Comparison of ENCODE assay signal across 17 cellular contexts in genomic region chr15:74394090-74394846, GRCh38. TPM values are rescaled to one million over a fixed set of nuclear protein-coding genes. Genes with fewer than 3 reads are reported as not detected.
A peak's percentile ranks its signal among the peaks of the same experiment; 100 is the strongest.
DNase-seq lines count a peak whose midpoint lies in the region; ATAC-seq, FAIRE-seq and TF ChIP-seq lines count a peak whose summit lies in the region.
"Had no signal": no experiment of that assay in that cellular context is flagged by ENCODE, and none has a peak within 500 bp of the region (broad histone marks: within the 10 kb centered on the region; RNA-seq: fewer than 3 reads in every experiment).

No MANE protein-coding gene starts in this region.

- CTCF ChIA-PET in activated CD8-positive, alpha-beta T cell treated with anti-CD3 and anti-CD28 coated beads, Interleukin-2, amount 10 ng/mL, durations not matched to agents 7 days and 5 days (lab: Charles Lee): interaction anchor here (1.3 to 5.3 kb wide), 6 partner anchors 8 to 45 kb away, joined by 3 to 24 read pairs (median 5); no protein-coding TSS in a partner anchor

- ATAC-seq in CD4-positive, CD25-positive, alpha-beta regulatory T cell (ENCODE audit: low read depth in 2 of 2): no peak
- no peak for ATAC-seq in activated CD8-positive, alpha-beta T cell treated with anti-CD3 and anti-CD28 coated beads, Interleukin-2, amount 10 ng/mL, durations not matched to agents 7 days and 5 days
- ATAC-seq in naive B cell (ENCODE audit: low read depth in 2 of 2) (no peak), GM21381 (IDR thresholded peaks at IDR 0.05; ENCODE audit: unreplicated experiment) (no peak)
- ATAC-seq: left colon had no signal

- FAIRE-seq in GM12891 (lab: Jason Lieb, UNC): peak; percentile 45
- FAIRE-seq: HTR-8/SVneo had no signal

- POLR2A ChIA-PET in activated CD8-positive, alpha-beta T cell treated with anti-CD3 and anti-CD28 coated beads, Interleukin-2, amount 10 ng/mL, durations not matched to agents 7 days and 5 days (lab: Charles Lee): interaction anchor here (4.6 kb wide), 1 partner anchor 9 kb away, joined by 23 read pairs; no protein-coding TSS in a partner anchor

- no peaks in the 10 kb centered on the region for H3K9me3 ChIP-seq in CD4-positive, CD25-positive, alpha-beta regulatory T cell (ENCODE audit: control insufficient read depth in 2 of 2, low read length in 2 of 2)
- no peaks in the 10 kb centered on the region for H3K9me3 ChIP-seq in prostate gland

- no peak for TF ChIP-seq CTCF in prostate gland (IDR thresholded peaks at IDR 0.05)

- no peak overlapping the region for H3K4me3 Mint-ChIP-seq in CD4-positive, CD25-positive, alpha-beta regulatory T cell
- no peak overlapping the region for H3K4me3 Mint-ChIP-seq in activated CD8-positive, alpha-beta T cell treated with anti-CD3 and anti-CD28 coated beads, Interleukin-2, amount 10 ng/mL, durations not matched to agents 7 days and 5 days
- peak overlapping the region in 5 of 8 donors; percentile 13 to 66 (median 22) for H3K4me3 Mint-ChIP-seq in naive B cell
- H3K4me3 Mint-ChIP-seq: activated naive CD4-positive, alpha-beta T cell treated with anti-CD3 and anti-CD28 coated beads, Interleukin-2, amount 50 U/mL, for 24 hours had no signal

- intact Hi-C loops in prostate gland (cut with DNase I): no loop called here

- H3K27me3 Mint-ChIP-seq in CD4-positive, CD25-positive, alpha-beta regulatory T cell: no peaks in the 10 kb centered on the region
- H3K27me3 Mint-ChIP-seq in activated CD8-positive, alpha-beta T cell treated with anti-CD3 and anti-CD28 coated beads, Interleukin-2, amount 10 ng/mL, durations not matched to agents 7 days and 5 days (ENCODE audit: low read depth): no peaks in the 10 kb centered on the region
- H3K27me3 Mint-ChIP-seq in naive B cell: no peaks in the 10 kb centered on the region
- H3K27me3 Mint-ChIP-seq: activated naive CD4-positive, alpha-beta T cell treated with anti-CD3 and anti-CD28 coated beads, Interleukin-2, amount 50 U/mL, for 24 hours had no signal

- peaks cover 0 to 24% (median 4%) of the 10 kb centered on the region in 4 donors for H3K4me1 Mint-ChIP-seq in CD4-positive, CD25-positive, alpha-beta regulatory T cell
- peaks cover 85% of the 10 kb centered on the region for H3K4me1 Mint-ChIP-seq in activated CD8-positive, alpha-beta T cell treated with anti-CD3 and anti-CD28 coated beads, Interleukin-2, amount 10 ng/mL, durations not matched to agents 7 days and 5 days (ENCODE audit: low read depth)
- peaks cover 86 to 91% (median 89%) of the 10 kb centered on the region in 3 donors for H3K4me1 Mint-ChIP-seq in naive B cell

- no peaks in the 10 kb centered on the region for H3K36me3 Mint-ChIP-seq in CD4-positive, CD25-positive, alpha-beta regulatory T cell
- H3K36me3 Mint-ChIP-seq in activated CD8-positive, alpha-beta T cell treated with anti-CD3 and anti-CD28 coated beads, Interleukin-2, amount 10 ng/mL, durations not matched to agents 7 days and 5 days (ENCODE audit: low read depth): no peaks in the 10 kb centered on the region
- no peaks in the 10 kb centered on the region for H3K36me3 Mint-ChIP-seq in naive B cell
- H3K36me3 Mint-ChIP-seq: activated naive CD4-positive, alpha-beta T cell treated with anti-CD3 and anti-CD28 coated beads, Interleukin-2, amount 50 U/mL, for 24 hours had no signal

- H3K27ac Mint-ChIP-seq in CD4-positive, CD25-positive, alpha-beta regulatory T cell: peak overlapping the region in 2 of 3 donors; percentile 31 to 83
- H3K27ac Mint-ChIP-seq in activated CD8-positive, alpha-beta T cell treated with anti-CD3 and anti-CD28 coated beads, Interleukin-2, amount 10 ng/mL, durations not matched to agents 7 days and 5 days: peak overlapping the region; percentile 23
- peak overlapping the region; percentile 86 to 99 (median 97) for H3K27ac Mint-ChIP-seq in naive B cell

- H3K27ac ChIP-seq in CD4-positive, CD25-positive, alpha-beta regulatory T cell (ENCODE audit: insufficient read depth, low read length, poor library complexity, severe bottlenecking): no peak overlapping the region
- no peak overlapping the region for H3K27ac ChIP-seq in prostate gland

- TF ChIP-seq POLR2A in GM12891 (IDR thresholded peaks at IDR 0.05; ENCODE audit: low read depth, low read length) (no peak), prostate gland (IDR thresholded peaks at IDR 0.05) (no peak)

- WGBS in prostate gland: 92% methylated on average over 11 of the region's 11 CpGs

- H3K36me3 ChIP-seq in CD4-positive, CD25-positive, alpha-beta regulatory T cell (ENCODE audit: control insufficient read depth, insufficient read depth, low read length): no peaks in the 10 kb centered on the region
- H3K36me3 ChIP-seq in prostate gland: no peaks in the 10 kb centered on the region
- H3K36me3 ChIP-seq: cardiac muscle cell had no signal

- no peak for DNase-seq in CD4-positive, CD25-positive, alpha-beta regulatory T cell
- DNase-seq in GM12891 (ENCODE audit: insufficient read length, low spot score): no peak
- DNase-seq in activated CD8-positive, alpha-beta T cell treated with anti-CD3 and anti-CD28 coated beads, Interleukin-2, amount 10 ng/mL, durations not matched to agents 7 days and 5 days: no peak
- DNase-seq in naive B cell: no peak
- no peak for DNase-seq in mucosa of gallbladder (ENCODE audit: low spot score)
- no peak for DNase-seq in prostate gland (ENCODE audit: low spot score)
- DNase-seq: DMS53; effector memory CD4-positive, alpha-beta T cell; GOT3; left colon; NCI-H1694 had no signal

- no peaks in the 10 kb centered on the region for H3K9me3 Mint-ChIP-seq in CD4-positive, CD25-positive, alpha-beta regulatory T cell
- H3K9me3 Mint-ChIP-seq in activated CD8-positive, alpha-beta T cell treated with anti-CD3 and anti-CD28 coated beads, Interleukin-2, amount 10 ng/mL, durations not matched to agents 7 days and 5 days (ENCODE audit: insufficient read depth): no peaks in the 10 kb centered on the region
- no peaks in the 10 kb centered on the region for H3K9me3 Mint-ChIP-seq in naive B cell
- H3K9me3 Mint-ChIP-seq: activated naive CD4-positive, alpha-beta T cell treated with anti-CD3 and anti-CD28 coated beads, Interleukin-2, amount 50 U/mL, for 24 hours had no signal

- peaks cover under 1% of the 10 kb centered on the region for H3K4me1 ChIP-seq in CD4-positive, CD25-positive, alpha-beta regulatory T cell (ENCODE audit: control insufficient read depth, insufficient read depth, low read length, poor library complexity, severe bottlenecking)
- H3K4me1 ChIP-seq in prostate gland (replicated peaks): no peaks in the 10 kb centered on the region

- H3K27me3 ChIP-seq in CD4-positive, CD25-positive, alpha-beta regulatory T cell (ENCODE audit: control insufficient read depth, insufficient read depth, low read length): no peaks in the 10 kb centered on the region
- no peaks in the 10 kb centered on the region for H3K27me3 ChIP-seq in prostate gland (replicated peaks; ENCODE audit: insufficient read depth)
- H3K27me3 ChIP-seq: cardiac muscle cell had no signal

- H3K4me3 ChIP-seq in CD4-positive, CD25-positive, alpha-beta regulatory T cell (ENCODE audit: low read depth, low read length): no peak overlapping the region
- H3K4me3 ChIP-seq in prostate gland: no peak overlapping the region
- H3K4me3 ChIP-seq: cardiac muscle cell had no signal

TF ChIP-seq in GM12891, 5 proteins besides CTCF, POLR2A, EP300 and RAD21:
- TF ChIP-seq SPI1 (IDR thresholded peaks at IDR 0.05; ENCODE audit: low read depth, low read length) (no peak), POLR2AphosphoS5 (IDR thresholded peaks at IDR 0.05; ENCODE audit: low read depth, low read length) (no peak), PAX5 (IDR thresholded peaks at IDR 0.05; ENCODE audit: insufficient read depth, low read length, severe bottlenecking) (no peak), TAF1 (IDR thresholded peaks at IDR 0.05; ENCODE audit: low read depth, low read length) (no peak), POU2F2 (IDR thresholded peaks at IDR 0.05; ENCODE audit: low read depth, low read length) (no peak)

RNA-seq across cellular contexts. Expression of gene CYP11A1, which starts 26.8 kb away (rescaled TPM):
- not detected for total RNA-seq in CD4-positive, CD25-positive, alpha-beta regulatory T cell
- polyA plus RNA-seq in CD4-positive, CD25-positive, alpha-beta regulatory T cell: not detected
- polyA plus RNA-seq in GM12891 (2012; ENCODE audit: low read depth, missing spikeins): 0.54 TPM
- not detected for total RNA-seq in activated CD8-positive, alpha-beta T cell treated with anti-CD3 and anti-CD28 coated beads, Interleukin-2, amount 10 ng/mL, durations not matched to agents 7 days and 5 days
- polyA plus RNA-seq in naive B cell (ENCODE audit: low read depth in 6 of 6): not detected
- total RNA-seq in mucosa of gallbladder (0.72 TPM), prostate gland (10 to 100 TPM in 1 of 2 donors, under 1 TPM in 1; 0.87 to 45.9 TPM)
- total RNA-seq: NCI-H460, pulmonary artery endothelial cell had no signal

RNA-seq across cellular contexts. Expression of gene SEMA7A, which starts 39.5 kb away (rescaled TPM):
- total RNA-seq in CD4-positive, CD25-positive, alpha-beta regulatory T cell: 5.0 TPM
- under 1 TPM in 3 of 4 donors, not detected in 1; 0.09 to 0.39 (median 0.11) TPM for polyA plus RNA-seq in CD4-positive, CD25-positive, alpha-beta regulatory T cell
- polyA plus RNA-seq in GM12891 (2012; ENCODE audit: low read depth, missing spikeins): 51.0 TPM
- total RNA-seq in activated CD8-positive, alpha-beta T cell treated with anti-CD3 and anti-CD28 coated beads, Interleukin-2, amount 10 ng/mL, durations not matched to agents 7 days and 5 days: 10 to 100 TPM; 16.1 to 16.9 TPM
- 1 to 10 TPM in 2 of 6 donors, under 1 TPM in 3, not detected in 1; 0.10 to 1.5 (median 0.62) TPM for polyA plus RNA-seq in naive B cell (ENCODE audit: low read depth in 6 of 6)
- total RNA-seq in mucosa of gallbladder (3.2 TPM), prostate gland (100 to 1,000 TPM in 1 of 2 donors, 1 to 10 TPM in 1; 1.3 to 171 TPM)

Comparison
In these comparisons a context has a peak if more than half of its experiments do, and no peak if none do; other contexts are left out.
1. H3K27ac Mint-ChIP-seq: peak in every context shown above with its lines; median percentile 97 in naive B cell; 57 in CD4-positive, CD25-positive, alpha-beta regulatory T cell; 23 in activated CD8-positive, alpha-beta T cell treated with anti-CD3 and anti-CD28 coated beads, Interleukin-2, amount 10 ng/mL, durations not matched to agents 7 days and 5 days.
2. H3K4me3 Mint-ChIP-seq: peak in naive B cell (5 of 8); none in CD4-positive, CD25-positive, alpha-beta regulatory T cell (0 of 4) and activated CD8-positive, alpha-beta T cell treated with anti-CD3 and anti-CD28 coated beads, Interleukin-2, amount 10 ng/mL, durations not matched to agents 7 days and 5 days (single experiment).